2 cellular contexts compared by ENCODE assay signal in the genomic region with DNA sequence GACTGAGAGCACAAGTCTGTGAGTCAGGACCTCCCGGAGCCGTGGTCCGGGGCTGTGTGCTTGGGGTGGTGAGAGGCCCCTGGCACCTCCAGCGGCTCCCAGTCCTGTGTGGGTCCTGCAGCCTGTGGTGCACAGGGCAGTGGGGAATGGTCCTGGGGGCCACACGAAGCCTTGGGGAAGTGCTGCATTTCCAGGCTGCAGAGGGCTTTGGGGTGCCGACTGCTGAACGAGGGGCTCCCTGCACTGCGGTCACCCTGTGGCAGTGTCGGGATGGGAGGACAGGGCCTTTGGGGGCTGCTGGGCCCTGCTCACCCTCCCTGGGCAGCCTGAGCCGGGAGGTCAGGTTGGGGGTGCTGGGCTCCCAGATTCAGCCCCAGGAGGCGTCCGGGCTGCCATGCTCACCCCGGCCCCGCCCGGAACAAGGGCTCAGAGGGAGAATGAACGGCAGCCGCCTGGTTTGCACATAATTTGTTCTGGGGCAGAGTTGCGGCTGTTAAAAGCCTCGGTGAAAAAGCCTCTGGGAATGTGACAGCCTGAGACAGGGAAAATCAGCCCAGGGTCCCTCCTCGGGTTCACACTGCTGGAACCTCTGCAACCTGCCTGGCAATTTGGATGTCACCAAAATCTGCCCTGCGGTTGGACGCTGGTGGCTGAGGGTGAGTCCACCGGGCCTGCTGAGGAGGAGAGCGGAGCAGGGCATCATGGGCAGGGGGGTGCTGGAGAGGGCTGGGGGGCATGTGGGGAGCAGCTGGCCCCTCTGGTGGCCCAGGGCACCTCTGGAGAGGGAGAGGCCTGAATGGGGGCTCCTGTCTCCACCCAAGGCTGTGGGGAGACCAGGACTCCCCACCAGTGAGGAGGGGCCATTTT.
A peak's percentile ranks its signal among the peaks of the same experiment; 100 is the strongest.
TF ChIP-seq lines count a peak whose summit lies in the region.

No MANE protein-coding gene starts in this region.

TF ChIP-seq in SK-N-SH, 30 proteins besides CTCF, POLR2A, EP300 and RAD21 (continued from another document):
- TF ChIP-seq, protein P1, sequence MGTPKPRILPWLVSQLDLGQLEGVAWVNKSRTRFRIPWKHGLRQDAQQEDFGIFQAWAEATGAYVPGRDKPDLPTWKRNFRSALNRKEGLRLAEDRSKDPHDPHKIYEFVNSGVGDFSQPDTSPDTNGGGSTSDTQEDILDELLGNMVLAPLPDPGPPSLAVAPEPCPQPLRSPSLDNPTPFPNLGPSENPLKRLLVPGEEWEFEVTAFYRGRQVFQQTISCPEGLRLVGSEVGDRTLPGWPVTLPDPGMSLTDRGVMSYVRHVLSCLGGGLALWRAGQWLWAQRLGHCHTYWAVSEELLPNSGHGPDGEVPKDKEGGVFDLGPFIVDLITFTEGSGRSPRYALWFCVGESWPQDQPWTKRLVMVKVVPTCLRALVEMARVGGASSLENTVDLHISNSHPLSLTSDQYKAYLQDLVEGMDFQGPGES (IDR thresholded peaks at IDR 0.05; ENCODE audit: low read depth, low read length) = no peak
- TF ChIP-seq EZH2phosphoT487 (IDR thresholded peaks at IDR 0.05; ENCODE audit: borderline replicate concordance, low read depth) (no peak), RFX5 (IDR thresholded peaks at IDR 0.05; ENCODE audit: low read length) (peak; percentile 91)
- TF ChIP-seq, protein P2, sequence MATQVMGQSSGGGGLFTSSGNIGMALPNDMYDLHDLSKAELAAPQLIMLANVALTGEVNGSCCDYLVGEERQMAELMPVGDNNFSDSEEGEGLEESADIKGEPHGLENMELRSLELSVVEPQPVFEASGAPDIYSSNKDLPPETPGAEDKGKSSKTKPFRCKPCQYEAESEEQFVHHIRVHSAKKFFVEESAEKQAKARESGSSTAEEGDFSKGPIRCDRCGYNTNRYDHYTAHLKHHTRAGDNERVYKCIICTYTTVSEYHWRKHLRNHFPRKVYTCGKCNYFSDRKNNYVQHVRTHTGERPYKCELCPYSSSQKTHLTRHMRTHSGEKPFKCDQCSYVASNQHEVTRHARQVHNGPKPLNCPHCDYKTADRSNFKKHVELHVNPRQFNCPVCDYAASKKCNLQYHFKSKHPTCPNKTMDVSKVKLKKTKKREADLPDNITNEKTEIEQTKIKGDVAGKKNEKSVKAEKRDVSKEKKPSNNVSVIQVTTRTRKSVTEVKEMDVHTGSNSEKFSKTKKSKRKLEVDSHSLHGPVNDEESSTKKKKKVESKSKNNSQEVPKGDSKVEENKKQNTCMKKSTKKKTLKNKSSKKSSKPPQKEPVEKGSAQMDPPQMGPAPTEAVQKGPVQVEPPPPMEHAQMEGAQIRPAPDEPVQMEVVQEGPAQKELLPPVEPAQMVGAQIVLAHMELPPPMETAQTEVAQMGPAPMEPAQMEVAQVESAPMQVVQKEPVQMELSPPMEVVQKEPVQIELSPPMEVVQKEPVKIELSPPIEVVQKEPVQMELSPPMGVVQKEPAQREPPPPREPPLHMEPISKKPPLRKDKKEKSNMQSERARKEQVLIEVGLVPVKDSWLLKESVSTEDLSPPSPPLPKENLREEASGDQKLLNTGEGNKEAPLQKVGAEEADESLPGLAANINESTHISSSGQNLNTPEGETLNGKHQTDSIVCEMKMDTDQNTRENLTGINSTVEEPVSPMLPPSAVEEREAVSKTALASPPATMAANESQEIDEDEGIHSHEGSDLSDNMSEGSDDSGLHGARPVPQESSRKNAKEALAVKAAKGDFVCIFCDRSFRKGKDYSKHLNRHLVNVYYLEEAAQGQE (IDR thresholded peaks at IDR 0.05; ENCODE audit: low read depth, low read length) = no peak
TF ChIP-seq in SK-N-SH: peak in this region for 1.

TF ChIP-seq in SK-N-SH treated with all-trans-retinoic acid at 6 μM for 48 hours, 23 proteins besides CTCF, POLR2A, EP300 and RAD21 (continued from another document):
- TF ChIP-seq, protein P3, sequence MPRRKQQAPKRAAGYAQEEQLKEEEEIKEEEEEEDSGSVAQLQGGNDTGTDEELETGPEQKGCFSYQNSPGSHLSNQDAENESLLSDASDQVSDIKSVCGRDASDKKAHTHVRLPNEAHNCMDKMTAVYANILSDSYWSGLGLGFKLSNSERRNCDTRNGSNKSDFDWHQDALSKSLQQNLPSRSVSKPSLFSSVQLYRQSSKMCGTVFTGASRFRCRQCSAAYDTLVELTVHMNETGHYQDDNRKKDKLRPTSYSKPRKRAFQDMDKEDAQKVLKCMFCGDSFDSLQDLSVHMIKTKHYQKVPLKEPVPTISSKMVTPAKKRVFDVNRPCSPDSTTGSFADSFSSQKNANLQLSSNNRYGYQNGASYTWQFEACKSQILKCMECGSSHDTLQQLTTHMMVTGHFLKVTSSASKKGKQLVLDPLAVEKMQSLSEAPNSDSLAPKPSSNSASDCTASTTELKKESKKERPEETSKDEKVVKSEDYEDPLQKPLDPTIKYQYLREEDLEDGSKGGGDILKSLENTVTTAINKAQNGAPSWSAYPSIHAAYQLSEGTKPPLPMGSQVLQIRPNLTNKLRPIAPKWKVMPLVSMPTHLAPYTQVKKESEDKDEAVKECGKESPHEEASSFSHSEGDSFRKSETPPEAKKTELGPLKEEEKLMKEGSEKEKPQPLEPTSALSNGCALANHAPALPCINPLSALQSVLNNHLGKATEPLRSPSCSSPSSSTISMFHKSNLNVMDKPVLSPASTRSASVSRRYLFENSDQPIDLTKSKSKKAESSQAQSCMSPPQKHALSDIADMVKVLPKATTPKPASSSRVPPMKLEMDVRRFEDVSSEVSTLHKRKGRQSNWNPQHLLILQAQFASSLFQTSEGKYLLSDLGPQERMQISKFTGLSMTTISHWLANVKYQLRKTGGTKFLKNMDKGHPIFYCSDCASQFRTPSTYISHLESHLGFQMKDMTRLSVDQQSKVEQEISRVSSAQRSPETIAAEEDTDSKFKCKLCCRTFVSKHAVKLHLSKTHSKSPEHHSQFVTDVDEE (CRISPR knock-in tag; IDR thresholded peaks at IDR 0.05) = no peak
